Comparison of ENCODE assay signal across 8 cellular contexts in the genomic region with DNA sequence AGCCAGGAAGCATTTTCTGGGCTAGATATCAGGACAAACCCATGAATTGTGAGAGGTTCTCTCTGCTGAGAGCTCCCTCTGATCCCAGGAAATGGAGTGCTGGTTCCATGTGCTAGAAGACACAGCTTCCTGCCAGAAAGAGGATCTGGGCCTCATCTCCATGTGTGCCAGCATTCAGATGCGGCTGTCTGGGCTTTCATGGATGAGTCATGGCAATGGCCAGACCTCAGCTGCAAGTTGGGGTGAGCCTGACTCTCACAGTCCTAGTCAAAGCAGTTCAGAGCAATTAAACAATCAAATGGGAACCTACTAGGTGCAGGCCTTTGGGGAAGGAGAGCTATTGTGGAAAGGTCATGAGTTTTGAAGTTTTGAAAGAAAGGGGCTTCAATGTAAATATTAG.
DNase-seq lines count a peak whose midpoint lies in the region; ATAC-seq and TF ChIP-seq lines count a peak whose summit lies in the region.

No MANE protein-coding gene starts in this region.

- H3K36me3 ChIP-seq in right atrium auricular region, result no peaks in the 10 kb centered on the region

- H3K9me3 Mint-ChIP-seq in stimulated activated naive CD8-positive, alpha-beta T cell treated with anti-CD3 and anti-CD28 coated beads, Interleukin-15, amount 100 ng/mL, for 72 hours, result no peaks in the 10 kb centered on the region

- no peaks in the 10 kb centered on the region for H3K9me3 ChIP-seq in right atrium auricular region

- H3K4me1 Mint-ChIP-seq in stimulated activated naive CD8-positive, alpha-beta T cell treated with anti-CD3 and anti-CD28 coated beads, Interleukin-15, amount 100 ng/mL, for 72 hours, result peaks cover 17% of the 10 kb centered on the region

- H3K4me3 Mint-ChIP-seq in stimulated activated naive CD8-positive, alpha-beta T cell treated with anti-CD3 and anti-CD28 coated beads, Interleukin-15, amount 100 ng/mL, for 72 hours, result no peak overlapping the region

- peak overlapping the region; percentile 54 to 64 for H3K27ac ChIP-seq in right atrium auricular region

- H3K4me3 ChIP-seq in HFF-Myc (replicated peaks; ENCODE audit: low read depth, low read length) (no peak overlapping the region), right atrium auricular region (no peak overlapping the region)

- peak; percentile 71 for DNase-seq in HFF-Myc (ENCODE audit: extremely low read depth, low read depth)
- DNase-seq in UCSD-AML1 (lab: John Stamatoyannopoulos, UW; ENCODE audit: unreplicated experiment), result peak; percentile 51
- peak; percentile 74 for DNase-seq in right atrium auricular region (ENCODE audit: low spot score)
- DNase-seq in stimulated activated naive CD8-positive, alpha-beta T cell treated with anti-CD3 and anti-CD28 coated beads, Interleukin-15, amount 100 ng/mL, for 72 hours, result no peak
- no peak for DNase-seq in NCI-H524 treated with DMSO at 0.1 percent for 48 hours (lab: John Stamatoyannopoulos, UW)
- no peak for DNase-seq in activated gamma-delta T cell (lab: John Stamatoyannopoulos, UW)
- no peak for DNase-seq in 8988T

- H3K27me3 ChIP-seq in right atrium auricular region, result no peaks in the 10 kb centered on the region

- no peak overlapping the region for H3K27ac Mint-ChIP-seq in stimulated activated naive CD8-positive, alpha-beta T cell treated with anti-CD3 and anti-CD28 coated beads, Interleukin-15, amount 100 ng/mL, for 72 hours

- ATAC-seq in stimulated activated naive CD8-positive, alpha-beta T cell treated with anti-CD3 and anti-CD28 coated beads, Interleukin-15, amount 100 ng/mL, for 72 hours, result peak; percentile 45
- ATAC-seq in GM21529 (IDR thresholded peaks at IDR 0.05; ENCODE audit: unreplicated experiment), result no peak

- peaks cover 8% of the 10 kb centered on the region for H3K27me3 Mint-ChIP-seq in stimulated activated naive CD8-positive, alpha-beta T cell treated with anti-CD3 and anti-CD28 coated beads, Interleukin-15, amount 100 ng/mL, for 72 hours

- H3K4me1 ChIP-seq in right atrium auricular region, result peaks cover 0 to 30% of the 10 kb centered on the region in 2 donors

- TF ChIP-seq CTCF in HFF-Myc (IDR thresholded peaks at IDR 0.05; ENCODE audit: low read depth, low read length, missing control alignments) (no peak), right atrium auricular region (IDR thresholded peaks at IDR 0.05) (no peak)

Comparison
In these comparisons a context has a peak if more than half of its experiments do, and no peak if none do; other contexts are left out.
1. DNase-seq: peak in HFF-Myc (single experiment), UCSD-AML1 (single experiment) and right atrium auricular region (single experiment); none in stimulated activated naive CD8-positive, alpha-beta T cell treated with anti-CD3 and anti-CD28 coated beads, Interleukin-15, amount 100 ng/mL, for 72 hours (0 of 2), NCI-H524 treated with DMSO at 0.1 percent for 48 hours (single experiment), activated gamma-delta T cell (single experiment) and 8988T (single experiment).